Comparison of ENCODE assay signal across 22 cellular contexts in the genomic region with DNA sequence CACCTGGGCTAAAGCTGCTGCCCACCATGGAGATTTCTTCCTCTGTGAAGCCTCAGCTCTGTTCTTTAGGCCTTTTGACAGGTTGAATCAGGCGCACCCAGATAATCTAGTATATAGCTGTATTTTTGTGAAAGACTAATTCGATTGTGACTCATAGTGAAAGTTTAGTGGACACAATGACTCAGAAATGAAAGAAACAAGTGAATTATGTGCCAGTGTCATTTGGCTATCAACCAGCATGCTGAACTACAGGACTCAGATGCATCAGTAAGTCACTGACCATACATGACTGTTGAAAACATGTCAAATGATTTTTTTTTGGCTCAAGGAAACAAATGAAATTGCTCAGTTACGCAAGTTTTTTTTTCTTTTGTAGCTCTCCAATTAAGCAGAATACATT.
A peak's percentile ranks its signal among the peaks of the same experiment; 100 is the strongest.
DNase-seq lines count a peak whose midpoint lies in the region; ATAC-seq and TF ChIP-seq lines count a peak whose summit lies in the region.
"Had no signal": no experiment of that assay in that cellular context is flagged by ENCODE, and none has a peak within 500 bp of the region (broad histone marks: within the 10 kb centered on the region; RNA-seq: fewer than 3 reads in every experiment).

No MANE protein-coding gene starts in this region.

- no peaks in the 10 kb centered on the region for H3K27me3 ChIP-seq in adrenal gland

- no peak overlapping the region for H3K27ac ChIP-seq in adrenal gland
- H3K27ac ChIP-seq: BLaER1, PC-9 had no signal

- ATAC-seq in HG02840 (IDR thresholded peaks at IDR 0.05; ENCODE audit: low FRiP score, unreplicated experiment) (no peak), HG03342 (IDR thresholded peaks at IDR 0.05; ENCODE audit: unreplicated experiment) (no peak), esophagus mucosa (no peak)
- ATAC-seq: GM23338 had no signal

- H3K4me3 ChIP-seq in adrenal gland (no peak overlapping the region), fibroblast of mammary gland (ENCODE audit: control insufficient read depth, low read depth, low read length) (no peak overlapping the region)
- H3K4me3 ChIP-seq: BLaER1, GM23338, PC-9 had no signal

- no peaks in the 10 kb centered on the region for H3K9me3 Mint-ChIP-seq in activated naive CD8-positive, alpha-beta T cell treated with anti-CD3 and anti-CD28 coated beads for 36 hours
- H3K9me3 Mint-ChIP-seq: CD4-positive, alpha-beta T cell had no signal

- no peaks in the 10 kb centered on the region for H3K27me3 Mint-ChIP-seq in activated naive CD8-positive, alpha-beta T cell treated with anti-CD3 and anti-CD28 coated beads for 36 hours
- H3K27me3 Mint-ChIP-seq: CD4-positive, alpha-beta T cell had no signal

- no peaks in the 10 kb centered on the region for H3K9me3 ChIP-seq in adrenal gland (replicated peaks in 1 of 3)
- H3K9me3 ChIP-seq: BLaER1, Caco-2, SK-N-SH had no signal

- H3K4me1 Mint-ChIP-seq in activated naive CD8-positive, alpha-beta T cell treated with anti-CD3 and anti-CD28 coated beads for 36 hours: no peaks in the 10 kb centered on the region
- H3K4me1 Mint-ChIP-seq: GM23338, IgD-negative memory B cell had no signal

- no peak for TF ChIP-seq POLR2A in adrenal gland (IDR thresholded peaks at IDR 0.05)

- no peaks in the 10 kb centered on the region for H3K36me3 Mint-ChIP-seq in activated naive CD8-positive, alpha-beta T cell treated with anti-CD3 and anti-CD28 coated beads for 36 hours
- H3K36me3 Mint-ChIP-seq: IgD-negative memory B cell had no signal

- H3K27ac Mint-ChIP-seq in activated naive CD8-positive, alpha-beta T cell treated with anti-CD3 and anti-CD28 coated beads for 36 hours: no peak overlapping the region
- H3K27ac Mint-ChIP-seq: CD4-positive, alpha-beta T cell; GM23338; IgD-negative memory B cell had no signal

- DNase-seq in M059J (ENCODE audit: low read depth) (peak; percentile 2), adrenal gland (peak in 5 of 7 donors; percentile 15 to 49 (median 17)), fibroblast of mammary gland (ENCODE audit: low read depth) (peak; percentile 8)
- no peak for DNase-seq in activated naive CD8-positive, alpha-beta T cell treated with anti-CD3 and anti-CD28 coated beads for 36 hours
- DNase-seq: ACHN; Caco-2; CD4-positive, alpha-beta T cell; HCEC 1CT; NCI-H1417; NCI-H1694 treated with DMSO at 0.1 percent for 48 hours; NCI-H2081 treated with DMSO at 0.1 percent for 48 hours; NCI-H446 treated with DMSO at 0.1 percent for 48 hours; NCI-H526 treated with DMSO at 0.1 percent for 48 hours; PC-9; SIG-M5; SK-N-SH had no signal

- TF ChIP-seq CTCF in adrenal gland (IDR thresholded peaks at IDR 0.05) (no peak), fibroblast of mammary gland (conservative IDR thresholded peaks at IDR 0.05; ENCODE audit: control insufficient read depth, insufficient read depth, low read depth, low read length) (no peak)

- no peak overlapping the region for H3K4me3 Mint-ChIP-seq in activated naive CD8-positive, alpha-beta T cell treated with anti-CD3 and anti-CD28 coated beads for 36 hours
- H3K4me3 Mint-ChIP-seq: CD4-positive, alpha-beta T cell; GM23338; IgD-negative memory B cell had no signal

- 38 to 54% (median 44%) methylated on average over 3 of the region's 3 CpGs for WGBS in adrenal gland, 4 donors

- H3K36me3 ChIP-seq in adrenal gland (replicated peaks in 1 of 2): no peaks in the 10 kb centered on the region
- H3K36me3 ChIP-seq: BLaER1 had no signal

- H3K4me1 ChIP-seq in adrenal gland (replicated peaks in 1 of 2): no peaks in the 10 kb centered on the region
- H3K4me1 ChIP-seq: BLaER1, Caco-2 had no signal

- intact Hi-C loops in adrenal gland (cut with DNase I): no loop called here
